In the genomic region with DNA sequence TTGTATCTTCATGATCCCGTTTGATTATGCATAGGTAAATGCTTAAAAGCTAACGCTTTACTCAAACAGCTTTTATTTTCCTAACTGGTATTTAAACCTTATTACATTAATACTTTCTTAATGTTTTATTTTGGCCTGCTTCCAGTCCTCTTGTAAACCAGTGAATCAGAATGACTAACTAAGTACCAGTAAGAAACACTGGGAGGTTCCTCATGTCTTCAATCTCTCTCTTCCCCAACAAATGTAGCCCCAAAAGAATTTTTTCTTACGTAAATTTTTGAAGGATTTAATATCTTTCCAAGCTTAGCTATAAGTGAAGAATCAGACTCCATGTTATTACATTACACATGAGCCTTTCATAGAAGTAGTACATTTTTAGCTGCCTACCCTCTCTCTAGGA, we compare ENCODE assay signal across 18 cellular contexts.
DNase-seq lines count a peak whose midpoint lies in the region; ATAC-seq and TF ChIP-seq lines count a peak whose summit lies in the region.
"Had no signal": no experiment of that assay in that cellular context is flagged by ENCODE, and none has a peak within 500 bp of the region (broad histone marks: within the 10 kb centered on the region; RNA-seq: fewer than 3 reads in every experiment).

No MANE protein-coding gene starts in this region.

- H3K27me3 ChIP-seq in brain microvascular endothelial cell (replicated peaks): no peaks in the 10 kb centered on the region
- H3K27me3 ChIP-seq in thoracic aorta (replicated peaks; ENCODE audit: insufficient read depth): no peaks in the 10 kb centered on the region
- H3K27me3 ChIP-seq: BE2C had no signal

- peaks cover 4 to 20% of the 10 kb centered on the region in 2 donors for H3K4me1 ChIP-seq in thoracic aorta (ENCODE audit: control insufficient read depth in 1 of 2, low read depth in 2 of 2)

- TF ChIP-seq CTCF in brain microvascular endothelial cell (IDR thresholded peaks at IDR 0.05; ENCODE audit: low read depth, low read length, missing control alignments) (no peak), thoracic aorta (IDR thresholded peaks at IDR 0.05) (no peak)

- H3K27ac ChIP-seq in brain microvascular endothelial cell (no peak overlapping the region), thoracic aorta (no peak overlapping the region)
- H3K27ac ChIP-seq: PC-9 had no signal

- in situ Hi-C loops in brain microvascular endothelial cell (cut with HindIII; ENCODE audit: low pct_ligation_motif_present, low sequenced_read_pairs): no loop called here
- in situ Hi-C loops in ACHN (cut with HindIII; ENCODE audit: low pct_ligation_motif_present, low pct_unique_long_range_greater_than_20kb, low sequenced_read_pairs): no loop called here

- ATAC-seq in thoracic aorta (ENCODE audit: insufficient number of reproducible peaks, low FRiP score, low read depth) (peak; percentile 59), HG03196 (IDR thresholded peaks at IDR 0.05; ENCODE audit: unreplicated experiment) (no peak)
- ATAC-seq: HCT116, K562 had no signal

- H3K36me3 ChIP-seq in brain microvascular endothelial cell (replicated peaks) (no peaks in the 10 kb centered on the region), thoracic aorta (no peaks in the 10 kb centered on the region)
- H3K36me3 ChIP-seq: BE2C had no signal

- H3K9me3 ChIP-seq in thoracic aorta: no peaks in the 10 kb centered on the region
- H3K9me3 ChIP-seq: BE2C had no signal

- H3K4me3 ChIP-seq in brain microvascular endothelial cell (ENCODE audit: low read depth, low read length) (no peak overlapping the region), thoracic aorta (no peak overlapping the region)
- H3K4me3 ChIP-seq: K562, PC-9 had no signal

- DNase-seq in HT1080 (ENCODE audit: low read depth) (peak; percentile 32), brain microvascular endothelial cell (peak; percentile 6), iris pigment epithelial cell (ENCODE audit: low read depth) (peak; percentile 1), thoracic aorta (ENCODE audit: low spot score) (no peak), ACHN (no peak), NCI-H526 (lab: John Stamatoyannopoulos, UW) (no peak)
- DNase-seq: BE2C; Calu3; CD4-positive, alpha-beta memory T cell; NCI-H1417 treated with DMSO at 0.1 percent for 48 hours; NCI-H2029 treated with DMSO at 0.1 percent for 48 hours; NCI-H2171 treated with DMSO at 0.1 percent for 48 hours; NCI-H774; PC-9; Right ventricle myocardium superior had no signal

Comparison
In these comparisons a context has a peak if more than half of its experiments do, and no peak if none do; other contexts are left out.
1. DNase-seq: peak in HT1080 (single experiment), brain microvascular endothelial cell (single experiment) and iris pigment epithelial cell (single experiment); none in thoracic aorta (single experiment), ACHN (single experiment) and NCI-H526 (0 of 2).